ENCODE assay signal across 1 cellular context in the genomic region with DNA sequence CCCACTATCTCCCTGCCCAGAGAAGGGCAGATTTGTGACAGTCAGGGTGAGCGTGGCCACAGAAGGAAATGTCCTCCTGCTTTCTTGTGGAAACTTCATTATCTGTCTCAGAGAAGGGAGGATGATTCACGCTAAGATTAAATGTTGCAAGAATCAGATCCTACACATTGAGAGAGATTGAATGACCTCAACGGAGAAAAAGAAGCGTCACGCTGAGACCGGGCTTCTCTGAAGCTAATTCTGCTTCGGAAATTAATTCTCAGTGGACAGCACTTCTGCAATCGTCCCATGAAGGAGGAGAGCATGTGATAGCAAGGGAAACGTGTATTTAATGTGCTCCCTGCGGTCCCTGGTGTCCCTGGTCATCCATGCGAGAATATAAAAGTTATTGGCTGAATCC.
TF ChIP-seq lines count a peak whose summit lies in the region.

No MANE protein-coding gene starts in this region.

TF ChIP-seq in GM23338, 12 proteins besides CTCF, POLR2A, EP300 and RAD21 (continued from another document):
- TF ChIP-seq, protein P1, sequence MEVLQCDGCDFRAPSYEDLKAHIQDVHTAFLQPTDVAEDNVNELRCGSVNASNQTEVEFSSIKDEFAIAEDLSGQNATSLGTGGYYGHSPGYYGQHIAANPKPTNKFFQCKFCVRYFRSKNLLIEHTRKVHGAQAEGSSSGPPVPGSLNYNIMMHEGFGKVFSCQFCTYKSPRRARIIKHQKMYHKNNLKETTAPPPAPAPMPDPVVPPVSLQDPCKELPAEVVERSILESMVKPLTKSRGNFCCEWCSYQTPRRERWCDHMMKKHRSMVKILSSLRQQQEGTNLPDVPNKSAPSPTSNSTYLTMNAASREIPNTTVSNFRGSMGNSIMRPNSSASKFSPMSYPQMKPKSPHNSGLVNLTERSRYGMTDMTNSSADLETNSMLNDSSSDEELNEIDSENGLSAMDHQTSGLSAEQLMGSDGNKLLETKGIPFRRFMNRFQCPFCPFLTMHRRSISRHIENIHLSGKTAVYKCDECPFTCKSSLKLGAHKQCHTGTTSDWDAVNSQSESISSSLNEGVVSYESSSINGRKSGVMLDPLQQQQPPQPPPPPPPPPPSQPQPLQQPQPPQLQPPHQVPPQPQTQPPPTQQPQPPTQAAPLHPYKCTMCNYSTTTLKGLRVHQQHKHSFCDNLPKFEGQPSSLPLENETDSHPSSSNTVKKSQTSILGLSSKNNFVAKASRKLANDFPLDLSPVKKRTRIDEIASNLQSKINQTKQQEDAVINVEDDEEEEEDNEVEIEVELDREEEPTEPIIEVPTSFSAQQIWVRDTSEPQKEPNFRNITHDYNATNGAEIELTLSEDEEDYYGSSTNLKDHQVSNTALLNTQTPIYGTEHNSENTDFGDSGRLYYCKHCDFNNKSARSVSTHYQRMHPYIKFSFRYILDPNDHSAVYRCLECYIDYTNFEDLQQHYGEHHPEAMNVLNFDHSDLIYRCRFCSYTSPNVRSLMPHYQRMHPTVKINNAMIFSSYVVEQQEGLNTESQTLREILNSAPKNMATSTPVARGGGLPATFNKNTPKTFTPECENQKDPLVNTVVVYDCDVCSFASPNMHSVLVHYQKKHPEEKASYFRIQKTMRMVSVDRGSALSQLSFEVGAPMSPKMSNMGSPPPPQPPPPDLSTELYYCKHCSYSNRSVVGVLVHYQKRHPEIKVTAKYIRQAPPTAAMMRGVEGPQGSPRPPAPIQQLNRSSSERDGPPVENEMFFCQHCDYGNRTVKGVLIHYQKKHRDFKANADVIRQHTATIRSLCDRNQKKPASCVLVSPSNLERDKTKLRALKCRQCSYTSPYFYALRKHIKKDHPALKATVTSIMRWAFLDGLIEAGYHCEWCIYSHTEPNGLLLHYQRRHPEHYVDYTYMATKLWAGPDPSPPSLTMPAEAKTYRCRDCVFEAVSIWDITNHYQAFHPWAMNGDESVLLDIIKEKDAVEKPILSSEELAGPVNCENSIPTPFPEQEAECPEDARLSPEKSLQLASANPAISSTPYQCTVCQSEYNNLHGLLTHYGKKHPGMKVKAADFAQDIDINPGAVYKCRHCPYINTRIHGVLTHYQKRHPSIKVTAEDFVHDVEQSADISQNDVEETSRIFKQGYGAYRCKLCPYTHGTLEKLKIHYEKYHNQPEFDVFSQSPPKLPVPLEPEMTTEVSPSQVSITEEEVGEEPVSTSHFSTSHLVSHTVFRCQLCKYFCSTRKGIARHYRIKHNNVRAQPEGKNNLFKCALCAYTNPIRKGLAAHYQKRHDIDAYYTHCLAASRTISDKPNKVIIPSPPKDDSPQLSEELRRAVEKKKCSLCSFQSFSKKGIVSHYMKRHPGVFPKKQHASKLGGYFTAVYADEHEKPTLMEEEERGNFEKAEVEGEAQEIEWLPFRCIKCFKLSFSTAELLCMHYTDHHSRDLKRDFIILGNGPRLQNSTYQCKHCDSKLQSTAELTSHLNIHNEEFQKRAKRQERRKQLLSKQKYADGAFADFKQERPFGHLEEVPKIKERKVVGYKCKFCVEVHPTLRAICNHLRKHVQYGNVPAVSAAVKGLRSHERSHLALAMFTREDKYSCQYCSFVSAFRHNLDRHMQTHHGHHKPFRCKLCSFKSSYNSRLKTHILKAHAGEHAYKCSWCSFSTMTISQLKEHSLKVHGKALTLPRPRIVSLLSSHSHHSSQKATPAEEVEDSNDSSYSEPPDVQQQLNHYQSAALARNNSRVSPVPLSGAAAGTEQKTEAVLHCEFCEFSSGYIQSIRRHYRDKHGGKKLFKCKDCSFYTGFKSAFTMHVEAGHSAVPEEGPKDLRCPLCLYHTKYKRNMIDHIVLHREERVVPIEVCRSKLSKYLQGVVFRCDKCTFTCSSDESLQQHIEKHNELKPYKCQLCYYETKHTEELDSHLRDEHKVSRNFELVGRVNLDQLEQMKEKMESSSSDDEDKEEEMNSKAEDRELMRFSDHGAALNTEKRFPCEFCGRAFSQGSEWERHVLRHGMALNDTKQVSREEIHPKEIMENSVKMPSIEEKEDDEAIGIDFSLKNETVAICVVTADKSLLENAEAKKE (CRISPR knock-in tag; IDR thresholded peaks at IDR 0.05), result no peak
- TF ChIP-seq POLR2AphosphoS5 (IDR thresholded peaks at IDR 0.05; ENCODE audit: low read depth) (no peak), NANOG (IDR thresholded peaks at IDR 0.05; ENCODE audit: borderline replicate concordance) (no peak), CREB1 (CRISPR knock-in tag; IDR thresholded peaks at IDR 0.05; ENCODE audit: low read depth) (no peak)
